Comparison of ENCODE assay signal across 35 cellular contexts in the genomic region with DNA sequence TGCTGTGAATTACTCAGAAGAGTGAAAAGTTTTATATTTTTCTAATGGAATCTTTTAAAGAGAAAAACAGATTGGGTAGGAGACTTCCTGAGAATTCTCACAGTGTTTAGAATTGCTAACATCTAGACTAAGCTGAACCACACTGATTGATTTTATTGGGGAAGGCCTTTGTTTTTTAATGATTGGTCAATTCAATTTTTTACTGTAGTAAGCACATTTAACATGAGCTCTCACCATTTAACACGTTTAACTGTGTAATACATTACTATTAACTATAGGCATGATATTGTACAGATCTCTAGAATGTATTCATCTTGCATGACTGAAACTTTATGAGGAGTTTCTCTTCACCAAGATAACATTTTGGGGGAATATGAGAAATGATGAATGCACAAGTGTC.
"Had no signal": no experiment of that assay in that cellular context is flagged by ENCODE, and none has a peak within 500 bp of the region (broad histone marks: within the 10 kb centered on the region; RNA-seq: fewer than 3 reads in every experiment).

No MANE protein-coding gene starts in this region.

- H3K4me3 ChIP-seq: MG63 had no signal

- H3K9me3 ChIP-seq: MG63 had no signal

- DNase-seq: Kasumi-1, MG63, MM.1S, MV-4-11, NCI-H1048, NCI-H1092, NCI-H1092 treated with DMSO at 0.1 percent for 48 hours, NCI-H1105, NCI-H1105 treated with DMSO at 0.1 percent for 48 hours, NCI-H1417, NCI-H1417 treated with DMSO at 0.1 percent for 48 hours, NCI-H1436, NCI-H1436 treated with DMSO at 0.1 percent for 48 hours, NCI-H146, NCI-H1694, NCI-H1694 treated with DMSO at 0.1 percent for 48 hours, NCI-H187, NCI-H187 treated with DMSO at 0.1 percent for 48 hours, NCI-H1930, NCI-H2029, NCI-H2029 treated with DMSO at 0.1 percent for 48 hours, NCI-H2081, NCI-H2081 treated with DMSO at 0.1 percent for 48 hours, NCI-H2107, NCI-H2171, NCI-H2171 treated with DMSO at 0.1 percent for 48 hours, NCI-H2227 treated with DMSO at 0.1 percent for 48 hours, NCI-H226, NCI-H345, NCI-H446, NCI-H446 treated with DMSO at 0.1 percent for 48 hours, NCI-H510A, NCI-H510A treated with DMSO at 0.1 percent for 48 hours, NCI-H524, NCI-H524 treated with DMSO at 0.1 percent for 48 hours had no signal

- H3K27me3 ChIP-seq: MG63 had no signal

- H3K36me3 ChIP-seq: MG63 had no signal
